Comparison of ENCODE assay signal across 30 cellular contexts in genomic region chr4:636628-636950, GRCh38. TPM values are rescaled to one million over a fixed set of nuclear protein-coding genes. Genes with fewer than 3 reads are reported as not detected.
"Had no signal": no experiment of that assay in that cellular context is flagged by ENCODE, and none has a peak within 500 bp of the region (broad histone marks: within the 10 kb centered on the region; RNA-seq: fewer than 3 reads in every experiment).

No MANE protein-coding gene starts in this region.

- ATAC-seq: activated CD8-positive, alpha-beta T cell treated with anti-CD3 and anti-CD28 coated beads for 36 hours; activated T-cell treated with anti-CD3 and anti-CD28 coated beads, Interleukin-2, amount 50 U/mL, for 4 hours; activated T-helper 17 cell treated with anti-CD3 and anti-CD28 coated beads, Interleukin-2, amount 50 U/mL, for 72 hours; effector memory CD8-positive, alpha-beta T cell; gastroesophageal sphincter; stimulated activated naive CD8-positive, alpha-beta T cell treated with anti-CD3 and anti-CD28 coated beads, Interleukin-15, Interleukin-2, amounts not matched to agents 100 U/mL and 50 U/mL, for 24 hours had no signal

- H3K4me3 ChIP-seq: adrenal gland, ascending aorta, cardiac muscle cell, gastroesophageal sphincter, lung, ovary, prostate gland, testis, uterus had no signal

- H3K27me3 ChIP-seq: ascending aorta, cardiac muscle cell, ovary, testis, uterus had no signal

- H3K36me3 ChIP-seq: adrenal gland, ascending aorta, cardiac muscle cell, gastroesophageal sphincter, neutrophil, ovary, prostate gland, uterus had no signal

- H3K27ac ChIP-seq: adrenal gland, ascending aorta, cardiac muscle cell, gastroesophageal sphincter, neutrophil, ovary, prostate gland, testis, uterus had no signal

- DNase-seq: activated CD4-positive, alpha-beta T cell treated with anti-CD3 and anti-CD28 coated beads for 1 hour; activated CD4-positive, alpha-beta T cell treated with anti-CD3 and anti-CD28 coated beads, Interleukin-2, amount 10 ng/mL, durations not matched to agents 7 days and 5 days; activated CD8-positive, alpha-beta T cell treated with anti-CD3 and anti-CD28 coated beads for 36 hours; activated naive CD4-positive, alpha-beta T cell; activated naive CD8-positive, alpha-beta T cell treated with anti-CD3 and anti-CD28 coated beads for 36 hours; activated T-cell treated with anti-CD3 and anti-CD28 coated beads, Interleukin-2, amount 50 U/mL, for 4 hours; adrenal gland; cerebellar nuclear complex; cortex of kidney; effector memory CD8-positive, alpha-beta T cell; hippocampal formation; immature natural killer cell; mesendoderm; stimulated activated CD4-positive, alpha-beta T cell treated with anti-CD3 and anti-CD28 coated beads, Interleukin-12 subunit alpha, Interleukin-12 subunit beta, amount 100 ng/mL, for 4 hours; stimulated activated CD4-positive, alpha-beta T cell treated with anti-CD3 and anti-CD28 coated beads, Interleukin-4, amount 100 ng/mL, for 1 hour; stimulated activated naive CD8-positive, alpha-beta T cell treated with anti-CD3 and anti-CD28 coated beads, Interleukin-15, Interleukin-2, amounts not matched to agents 100 U/mL and 50 U/mL, for 24 hours; SW 1271; T1000; testis; trophoblast cell; uterus had no signal

- H3K4me1 ChIP-seq: adrenal gland, ascending aorta, gastroesophageal sphincter, prostate gland, testis, uterus had no signal

- H3K9me3 ChIP-seq: adrenal gland, ascending aorta, neutrophil, ovary, prostate gland, testis, uterus had no signal

RNA-seq across cellular contexts. Expression of gene PDE6B, which starts 11.2 kb away (rescaled TPM):
- total RNA-seq: ascending aorta had no signal

RNA-seq across cellular contexts. Expression of gene ATP5ME, which starts 37.5 kb away (rescaled TPM):
- total RNA-seq: ascending aorta had no signal

RNA-seq across cellular contexts. Expression of gene SLC49A3, which starts 52.4 kb away (rescaled TPM):
- total RNA-seq: myocyte had no signal
